Comparison of ENCODE assay signal across 15 cellular contexts in the genomic region with DNA sequence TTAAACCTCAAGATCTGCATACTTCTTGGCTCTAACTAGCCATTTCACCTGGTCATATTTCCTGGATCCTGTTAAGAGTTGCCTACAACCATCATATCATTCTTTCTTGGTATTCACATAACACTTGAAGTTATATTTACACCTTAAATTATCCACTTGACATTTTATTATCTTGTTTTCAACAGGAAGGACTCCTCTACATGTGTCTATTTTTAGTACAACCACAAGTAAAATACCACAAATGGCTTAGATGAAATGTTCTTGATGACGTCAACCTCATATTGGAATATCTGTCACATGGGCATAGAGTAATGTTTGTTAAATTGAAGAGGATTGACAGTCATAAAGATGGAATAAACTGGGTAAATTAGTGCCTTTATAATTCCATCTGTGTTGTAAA. TPM values are rescaled to one million over a fixed set of nuclear protein-coding genes. Genes with fewer than 3 reads are reported as not detected.
"Had no signal": no experiment of that assay in that cellular context is flagged by ENCODE, and none has a peak within 500 bp of the region (broad histone marks: within the 10 kb centered on the region; RNA-seq: fewer than 3 reads in every experiment).

No MANE protein-coding gene starts in this region.

- ATAC-seq: activated CD4-positive, alpha-beta T cell treated with anti-CD3 and anti-CD28 coated beads for 36 hours; activated CD8-positive, alpha-beta memory T cell treated with anti-CD3 and anti-CD28 coated beads, Interleukin-2, amount 10 ng/mL, durations not matched to agents 7 days and 5 days; effector memory CD8-positive, alpha-beta T cell; stimulated activated naive CD8-positive, alpha-beta T cell treated with anti-CD3 and anti-CD28 coated beads, Interleukin-15, Interleukin-2, amounts not matched to agents 100 U/mL and 50 U/mL, for 24 hours had no signal

- H3K4me3 ChIP-seq: prostate gland had no signal

- H3K9me3 ChIP-seq: prostate gland had no signal

- H3K36me3 ChIP-seq: prostate gland had no signal

- H3K27ac ChIP-seq: prostate gland had no signal

- H3K4me1 ChIP-seq: prostate gland had no signal

- DNase-seq: activated CD4-positive, alpha-beta memory T cell treated with anti-CD3 and anti-CD28 coated beads for 36 hours; activated CD4-positive, alpha-beta T cell treated with anti-CD3 and anti-CD28 coated beads for 36 hours; activated CD8-positive, alpha-beta memory T cell treated with anti-CD3 and anti-CD28 coated beads, Interleukin-2, amount 10 ng/mL, durations not matched to agents 7 days and 5 days; activated naive CD4-positive, alpha-beta T cell treated with anti-CD3 and anti-CD28 coated beads, Interleukin-2, amount 50 U/mL, for 16 hours; activated T-cell treated with anti-CD3 and anti-CD28 coated beads, Interleukin-2, amount 50 U/mL, for 1 hour; dermis blood vessel endothelial cell; effector memory CD8-positive, alpha-beta T cell; foreskin melanocyte; nephron progenitor cell; right cardiac atrium; stimulated activated naive CD8-positive, alpha-beta T cell treated with anti-CD3 and anti-CD28 coated beads, Interleukin-15, Interleukin-2, amounts not matched to agents 100 U/mL and 50 U/mL, for 24 hours; trophoblast cell had no signal

RNA-seq across cellular contexts. Expression of a gene that starts 9.4 kb away (rescaled TPM):
- total RNA-seq: activated CD4-positive, alpha-beta memory T cell treated with anti-CD3 and anti-CD28 coated beads for 36 hours; activated CD4-positive, alpha-beta T cell treated with anti-CD3 and anti-CD28 coated beads for 36 hours; activated CD8-positive, alpha-beta memory T cell treated with anti-CD3 and anti-CD28 coated beads, Interleukin-2, amount 10 ng/mL, durations not matched to agents 7 days and 5 days; activated T-helper 2 cell treated with anti-CD3 and anti-CD28 coated beads, Interferon-gamma antibody, Interleukin-2, Interleukin-4, amounts not matched to agents 10 μg/mL and 5 μg/mL and 100 μg/mL, durations not matched to agents 14 hours and 24 hours and 36 hours; fibroblast of lung had no signal
